In genomic region chr3:72171461-72171860, GRCh38 we compare ENCODE assay signal across 1 cellular context.
TF ChIP-seq lines count a peak whose summit lies in the region.

No MANE protein-coding gene starts in this region.

TF ChIP-seq in GM23338, 12 proteins besides CTCF, POLR2A, EP300 and RAD21 (continued from another document):
- no peak for TF ChIP-seq ETS1 (IDR thresholded peaks at IDR 0.05)
